23 cellular contexts compared by ENCODE assay signal in the genomic region with DNA sequence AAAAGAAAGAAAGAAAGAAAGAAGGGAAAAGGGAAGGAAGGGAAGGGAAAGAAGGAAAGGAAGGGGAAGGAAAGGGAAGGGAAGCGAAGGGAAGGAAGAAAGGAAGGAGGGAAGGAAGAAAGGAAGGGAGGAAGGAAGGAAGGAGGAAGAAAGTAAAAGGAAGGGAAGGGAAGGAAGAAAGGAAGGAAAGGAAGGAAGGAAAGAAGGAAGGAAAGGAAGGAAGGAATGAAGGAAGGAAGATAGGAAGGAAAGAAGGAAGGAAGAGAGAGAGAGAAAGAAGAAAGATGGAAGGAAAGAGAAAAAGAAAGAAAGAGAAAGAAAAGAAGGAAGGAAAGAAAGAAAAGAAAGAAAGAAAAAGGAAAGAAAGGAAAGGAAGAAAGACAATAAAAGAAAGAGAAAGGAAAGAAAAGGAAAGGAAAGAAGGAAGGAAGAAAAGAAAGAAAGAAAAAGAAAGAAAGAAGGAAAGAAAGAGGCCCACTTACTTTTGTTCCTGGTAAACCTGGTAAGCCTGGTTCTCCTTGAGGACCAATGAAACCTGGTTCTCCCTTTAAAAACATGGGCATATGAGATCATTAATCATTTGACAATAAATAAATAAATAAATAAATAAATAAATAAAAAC.
"Had no signal": no experiment of that assay in that cellular context is flagged by ENCODE, and none has a peak within 500 bp of the region (broad histone marks: within the 10 kb centered on the region; RNA-seq: fewer than 3 reads in every experiment).

No MANE protein-coding gene starts in this region.

- H3K9me3 ChIP-seq: MG63, SJSA1 had no signal

- H3K27ac ChIP-seq: HL-60, SJSA1, SK-N-MC had no signal

- H3K27me3 ChIP-seq: MG63, SJSA1 had no signal

- H3K4me3 ChIP-seq: MG63, SJSA1, SK-N-MC had no signal

- H3K4me1 ChIP-seq: SJSA1 had no signal

- DNase-seq: Karpas-422, KG1, MG63, NCI-H1092, NCI-H1105 treated with DMSO at 0.1 percent for 48 hours, NCI-H1417 treated with DMSO at 0.1 percent for 48 hours, NCI-H146, NCI-H1694 treated with DMSO at 0.1 percent for 48 hours, NCI-H1930, NCI-H2081, NCI-H2107, NCI-H226, NCI-H446, NCI-H510A, NCI-H524 treated with DMSO at 0.1 percent for 48 hours, NCI-H69, NCI-H774, Right ventricle myocardium superior, RPMI8226, SIG-M5 had no signal

- H3K36me3 ChIP-seq: MG63, SJSA1 had no signal
